Comparison of ENCODE assay signal across 8 cellular contexts in genomic region chrX:27683566-27684208, GRCh38.
DNase-seq lines count a peak whose midpoint lies in the region; ATAC-seq and TF ChIP-seq lines count a peak whose summit lies in the region.
"Not testable (repeated sequence)": the region's sequence is repeated elsewhere in the genome, so short reads cannot be mapped to it uniquely, and the experiment has no call there.

No MANE protein-coding gene starts in this region.

- not testable (repeated sequence) for H3K27me3 Mint-ChIP-seq in activated CD4-positive, alpha-beta T cell treated with anti-CD3 and anti-CD28 coated beads for 36 hours; endodermal cell (ENCODE audit: insufficient read depth)

- DNase-seq in ELR (ENCODE audit: low read depth) (peak; percentile 6), KG1 (lab: John Stamatoyannopoulos, UW) (peak; percentile 3), endodermal cell (peak; percentile 73), testis (peak; percentile 43)
- peak; percentile 0 for DNase-seq in NK-92 treated with Interleukin-12 subunit alpha and Interleukin-12 subunit beta, amount 100 ng/mL, for 24 hours (lab: John Stamatoyannopoulos, UW)
- peak; percentile 15 for DNase-seq in activated CD4-positive, alpha-beta T cell treated with anti-CD3 and anti-CD28 coated beads for 36 hours
- not testable (repeated sequence) for DNase-seq in kidney epithelial cell (ENCODE audit: low read depth)

- intact Hi-C loops in activated CD4-positive, alpha-beta T cell treated with anti-CD3 and anti-CD28 coated beads for 36 hours (cut with DNase I, micrococcal nuclease) = loop anchor here in 1 of 2 experiments (10.0 kb wide), 1 partner anchor 899 kb away; no protein-coding TSS in a partner anchor
- intact Hi-C loops in testis (cut with DNase I; ENCODE audit: low total_unique reads) = not testable (repeated sequence)

- not testable (repeated sequence) for H3K36me3 Mint-ChIP-seq in activated CD4-positive, alpha-beta T cell treated with anti-CD3 and anti-CD28 coated beads for 36 hours (ENCODE audit: low read depth); endodermal cell (ENCODE audit: low read depth)

- not testable (repeated sequence) for H3K4me3 ChIP-seq in endodermal cell (ENCODE audit: low read length); kidney epithelial cell (ENCODE audit: low read depth, low read length); testis

- not testable (repeated sequence) for TF ChIP-seq POLR2A in testis (IDR thresholded peaks at IDR 0.05)

- CTCF ChIA-PET in activated CD4-positive, alpha-beta T cell treated with anti-CD3 and anti-CD28 coated beads for 36 hours (lab: Charles Lee) = not testable (repeated sequence)

- H3K9ac ChIP-seq in endodermal cell (ENCODE audit: extremely low read depth, low read length, poor library complexity, severe bottlenecking) = not testable (repeated sequence)

- not testable (repeated sequence) for H3K4me1 ChIP-seq in endodermal cell (ENCODE audit: control insufficient read depth, insufficient read depth, low read length); testis

- peak; percentile 77 for TF ChIP-seq CTCF in endodermal cell (conservative IDR thresholded peaks at IDR 0.05)
- peak; percentile 52 for TF ChIP-seq CTCF in kidney epithelial cell (IDR thresholded peaks at IDR 0.05; ENCODE audit: insufficient read depth, low read length, poor library complexity, severe bottlenecking)
- peak; percentile 22 to 45 (median 41) for TF ChIP-seq CTCF in testis (IDR thresholded peaks at IDR 0.05)

- not testable (repeated sequence) for H3K9me3 ChIP-seq in endodermal cell (ENCODE audit: control insufficient read depth, low read length); testis

- not testable (repeated sequence) for H3K27ac Mint-ChIP-seq in activated CD4-positive, alpha-beta T cell treated with anti-CD3 and anti-CD28 coated beads for 36 hours; endodermal cell

- not testable (repeated sequence) for H3K36me3 ChIP-seq in endodermal cell (ENCODE audit: control insufficient read depth, insufficient read depth, low read length); kidney epithelial cell (ENCODE audit: control insufficient read depth, insufficient read depth, low read length); testis (ENCODE audit: low read depth, missing control alignments)

- not testable (repeated sequence) for H3K4me1 Mint-ChIP-seq in activated CD4-positive, alpha-beta T cell treated with anti-CD3 and anti-CD28 coated beads for 36 hours; endodermal cell

- not testable (repeated sequence) for H3K27me3 ChIP-seq in endodermal cell (ENCODE audit: control insufficient read depth, insufficient read depth, low read length, poor library complexity, severe bottlenecking); kidney epithelial cell (ENCODE audit: control insufficient read depth, insufficient read depth, low read length); testis

- H3K4me3 Mint-ChIP-seq in activated CD4-positive, alpha-beta T cell treated with anti-CD3 and anti-CD28 coated beads for 36 hours; endodermal cell: not testable (repeated sequence)

- H3K27ac ChIP-seq in endodermal cell (ENCODE audit: low read depth, low read length); testis: not testable (repeated sequence)

- POLR2A ChIA-PET in activated CD4-positive, alpha-beta T cell treated with anti-CD3 and anti-CD28 coated beads for 36 hours (lab: Charles Lee) = not testable (repeated sequence)

- not testable (repeated sequence) for H3K9me3 Mint-ChIP-seq in activated CD4-positive, alpha-beta T cell treated with anti-CD3 and anti-CD28 coated beads for 36 hours (ENCODE audit: low read depth)
- H3K9me3 Mint-ChIP-seq in endodermal cell = peaks cover 34% of the 10 kb centered on the region

- ATAC-seq in GM21717 (IDR thresholded peaks at IDR 0.05; ENCODE audit: unreplicated experiment) = peak; percentile 84
- ATAC-seq in activated CD4-positive, alpha-beta T cell treated with anti-CD3 and anti-CD28 coated beads for 36 hours = not testable (repeated sequence)

- WGBS in endodermal cell (ENCODE audit: insufficient coverage in 1 of 2, insufficient read length in 1 of 2), 2 experiments = 14% methylated on average over 4 of the region's 5 CpGs; no CpG with 5 or more reads in 1 of the 2 experiments
- WGBS in testis, 2 donors = 34 to 63% methylated on average over 4 to 5 of the region's 5 CpGs
